17 cellular contexts compared by ENCODE assay signal in the genomic region with DNA sequence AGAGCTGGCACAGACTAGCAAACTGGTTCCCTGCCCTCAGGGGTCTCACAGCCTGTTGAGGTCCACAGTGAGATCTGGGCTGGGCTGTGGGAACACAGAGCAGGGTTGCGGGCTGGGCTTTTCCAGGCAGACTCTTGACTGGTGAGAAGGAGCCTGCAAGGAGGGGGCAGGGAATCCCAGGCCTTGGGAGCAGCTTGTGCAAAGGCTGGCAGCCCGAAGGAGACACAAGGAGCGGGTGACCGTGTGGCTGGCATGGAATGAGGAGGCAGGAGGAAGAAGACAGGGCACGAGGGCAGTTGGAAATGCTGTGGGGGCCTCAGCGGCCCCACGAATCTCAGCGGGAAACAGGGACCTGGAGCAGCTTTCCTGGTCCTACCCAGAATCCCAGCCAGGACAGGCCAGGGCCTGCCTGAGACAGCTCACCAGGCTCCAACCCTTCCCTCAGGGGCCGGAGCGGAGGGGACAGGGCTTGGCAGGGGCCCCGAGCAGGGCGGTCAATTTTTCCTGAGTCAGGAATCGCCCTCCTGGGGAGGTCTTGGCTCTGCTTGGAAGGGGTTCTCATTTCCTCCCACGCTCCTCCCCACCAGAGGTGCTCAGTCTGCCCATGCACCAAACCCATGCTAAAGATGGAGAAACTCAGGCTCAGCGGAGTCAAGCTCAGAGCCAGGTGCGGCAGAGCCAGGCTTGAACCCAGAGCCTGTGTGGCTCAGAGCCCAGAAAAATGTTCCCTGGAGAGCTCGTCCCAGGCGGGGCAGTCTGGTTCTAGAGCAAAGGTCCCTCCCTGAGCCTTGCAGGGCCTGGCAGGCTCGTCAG. TPM values are rescaled to one million over a fixed set of nuclear protein-coding genes. Genes with fewer than 3 reads are reported as not detected.
A peak's percentile ranks its signal among the peaks of the same experiment; 100 is the strongest.
DNase-seq lines count a peak whose midpoint lies in the region; ATAC-seq and TF ChIP-seq lines count a peak whose summit lies in the region.
"Had no signal": no experiment of that assay in that cellular context is flagged by ENCODE, and none has a peak within 500 bp of the region (broad histone marks: within the 10 kb centered on the region; RNA-seq: fewer than 3 reads in every experiment).

No MANE protein-coding gene starts in this region.

- H3K27me3 ChIP-seq in RWPE2 (ENCODE audit: insufficient read depth, poor library complexity, severe bottlenecking) (no peaks in the 10 kb centered on the region), thyroid gland (no peaks in the 10 kb centered on the region)

- H3K4me3 ChIP-seq in RWPE2 (ENCODE audit: severe bottlenecking) = no peak overlapping the region
- H3K4me3 ChIP-seq in thyroid gland (replicated peaks in 1 of 3) = no peak overlapping the region

- TF ChIP-seq POLR2A in thyroid gland (IDR thresholded peaks at IDR 0.05) = no peak

- no peaks in the 10 kb centered on the region for H3K9me3 Mint-ChIP-seq in glutamatergic neuron (ENCODE audit: unreplicated experiment)
- H3K9me3 Mint-ChIP-seq in neural crest cell = no peaks in the 10 kb centered on the region

- H3K9me3 ChIP-seq in RWPE2 (ENCODE audit: severe bottlenecking) = no peaks in the 10 kb centered on the region
- H3K9me3 ChIP-seq in thyroid gland = no peaks in the 10 kb centered on the region

- H3K4me1 ChIP-seq in RWPE2 (ENCODE audit: insufficient read depth, poor library complexity, severe bottlenecking) (peaks cover 16% of the 10 kb centered on the region), thyroid gland (peaks cover 0 to 11% of the 10 kb centered on the region in 2 donors)
- H3K4me1 ChIP-seq: parathyroid adenoma had no signal

- ATAC-seq in RWPE2 (ENCODE audit: low read depth) = peak; percentile 97
- ATAC-seq in HG03025 (IDR thresholded peaks at IDR 0.05; ENCODE audit: low FRiP score, unreplicated experiment) = no peak
- ATAC-seq: SK-N-SH treated with all-trans-retinoic acid at 6 μM for 48 hours had no signal

- WGBS in thyroid gland, 2 donors = 71 to 80% methylated on average over 14 of the region's 19 CpGs

- no peaks in the 10 kb centered on the region for H3K36me3 ChIP-seq in RWPE2 (ENCODE audit: low read depth)
- no peaks in the 10 kb centered on the region for H3K36me3 ChIP-seq in thyroid gland

- intact Hi-C loops in thyroid gland (cut with DNase I) = no loop called here

- H3K4me1 Mint-ChIP-seq in glutamatergic neuron (ENCODE audit: low read depth, unreplicated experiment) (peaks cover 11% of the 10 kb centered on the region), neural crest cell (peaks cover 3% of the 10 kb centered on the region)

- H3K4me3 Mint-ChIP-seq in glutamatergic neuron (ENCODE audit: unreplicated experiment) (no peak overlapping the region), neural crest cell (no peak overlapping the region)

- DNase-seq in Daoy (ENCODE audit: low read depth) (peak; percentile 21), RWPE2 (ENCODE audit: low spot score) (peak; percentile 88), glutamatergic neuron (no peak), neural crest cell (ENCODE audit: low read depth, low spot score) (no peak), mucosa of gallbladder (ENCODE audit: low spot score) (no peak), NCI-H128 (lab: John Stamatoyannopoulos, UW; ENCODE audit: unreplicated experiment) (no peak), thyroid gland (no peak)
- DNase-seq: activated CD4-positive, CD25-positive, alpha-beta regulatory T cell; activated T-cell treated with anti-CD3 and anti-CD28 coated beads for 4 hours; DMS79 treated with DMSO at 0.1 percent for 48 hours; effector CD4-positive, alpha-beta T cell; NCI-H1092; NCI-H82; stimulated activated CD4-positive, alpha-beta T cell treated with anti-CD3 and anti-CD28 coated beads, Interleukin-1b, Interleukin-23, amount 100 ng/mL, for 48 hours had no signal

- H3K27ac Mint-ChIP-seq in glutamatergic neuron (ENCODE audit: unreplicated experiment) (peak overlapping the region; percentile 66), neural crest cell (ENCODE audit: unreplicated experiment) (peak overlapping the region; percentile 50)

- TF ChIP-seq CTCF in RWPE2 (IDR thresholded peaks at IDR 0.05; ENCODE audit: poor library complexity, severe bottlenecking) (no peak), glutamatergic neuron (IDR thresholded peaks at IDR 0.05; ENCODE audit: partially characterized antibody, unreplicated experiment) (no peak), neural crest cell (conservative IDR thresholded peaks at IDR 0.05) (no peak), thyroid gland (IDR thresholded peaks at IDR 0.05) (no peak)

- H3K27ac ChIP-seq in RWPE2 (ENCODE audit: poor library complexity, severe bottlenecking) = peak overlapping the region; percentile 81
- H3K27ac ChIP-seq in thyroid gland = no peak overlapping the region
- H3K27ac ChIP-seq: parathyroid adenoma had no signal

- H3K36me3 Mint-ChIP-seq in glutamatergic neuron (ENCODE audit: unreplicated experiment) (no peaks in the 10 kb centered on the region), neural crest cell (ENCODE audit: low read depth) (no peaks in the 10 kb centered on the region)

- peaks cover 2% of the 10 kb centered on the region for H3K27me3 Mint-ChIP-seq in glutamatergic neuron (ENCODE audit: unreplicated experiment)
- H3K27me3 Mint-ChIP-seq in neural crest cell (ENCODE audit: low read depth) = no peaks in the 10 kb centered on the region

RNA-seq across cellular contexts. Expression of a gene that starts 9.2 kb away (rescaled TPM):
- 1.4 and 3.5 TPM in 2 replicates for total RNA-seq in Daoy (2014; rRNA removed; shearing (Covaris generic))
- total RNA-seq in glutamatergic neuron (ENCODE audit: unreplicated experiment) (491 TPM), neural crest cell (89.4 and 93.5 TPM in 2 replicates), mucosa of gallbladder (55.0 TPM), thyroid gland (10 to 100 TPM; 31.5 to 50.6 (median 36.3) TPM)

Comparison
In these comparisons a context has a peak if more than half of its experiments do, and no peak if none do; other contexts are left out.
1. DNase-seq: peak in Daoy (single experiment) and RWPE2 (single experiment); none in glutamatergic neuron (single experiment), neural crest cell (single experiment), mucosa of gallbladder (single experiment), NCI-H128 (single experiment) and thyroid gland (0 of 2).